1 cellular context compared by ENCODE assay signal in genomic region chr11:60193687-60194433, GRCh38.
TF ChIP-seq lines count a peak whose summit lies in the region.

No MANE protein-coding gene starts in this region.

TF ChIP-seq in endothelial cell of umbilical vein, 7 proteins besides CTCF, POLR2A, EP300 and RAD21 (continued from another document):
- TF ChIP-seq MAX (IDR thresholded peaks at IDR 0.05; ENCODE audit: insufficient read depth, insufficient read length) (no peak), POLR2AphosphoS5 (IDR thresholded peaks at IDR 0.05; ENCODE audit: insufficient read depth, low read depth, low read length) (peak; percentile 20), MYC (IDR thresholded peaks at IDR 0.05; ENCODE audit: low read depth, low read length) (no peak)
TF ChIP-seq in endothelial cell of umbilical vein: peak in this region for 4.
